Comparison of ENCODE assay signal across 14 cellular contexts in genomic region chr7:45984386-45985295, GRCh38.
DNase-seq lines count a peak whose midpoint lies in the region; ATAC-seq and TF ChIP-seq lines count a peak whose summit lies in the region.
"Had no signal": no experiment of that assay in that cellular context is flagged by ENCODE, and none has a peak within 500 bp of the region (broad histone marks: within the 10 kb centered on the region; RNA-seq: fewer than 3 reads in every experiment).

No MANE protein-coding gene starts in this region.

- no peak for DNase-seq in HFFc6
- DNase-seq in WTC11 (ENCODE audit: low spot score): no peak
- DNase-seq in left lung: no peak
- DNase-seq in NCI-H187 treated with DMSO at 0.1 percent for 48 hours (lab: John Stamatoyannopoulos, UW): no peak
- no peak for DNase-seq in HAP-1 (ENCODE audit: low spot score in 2 of 2)
- DNase-seq: activated effector memory CD4-positive, alpha-beta T cell treated with anti-CD3 and anti-CD28 coated beads, Interleukin-2, amount 50 U/mL, for 16 hours; immature natural killer cell; NCI-H1436; SW 1271 had no signal

- H3K27ac ChIP-seq in C4-2B (0 out of 2 replicates have a peak overlapping the region, but pooled peaks have one; percentile 7), left lung (no peak overlapping the region)

- H3K9me3 ChIP-seq in left lung (no peaks in the 10 kb centered on the region), HAP-1 (no peaks in the 10 kb centered on the region)

- H3K27ac Mint-ChIP-seq in HFFc6: no peak overlapping the region
- no peak overlapping the region for H3K27ac Mint-ChIP-seq in WTC11
- H3K27ac Mint-ChIP-seq: B cell, immature natural killer cell had no signal

- ATAC-seq in WTC11 (peak; percentile 22; the same call in 1 of the 2 replicates), left lung (peak; percentile 37), HG03342 (IDR thresholded peaks at IDR 0.05; ENCODE audit: unreplicated experiment) (no peak), HG02678 (IDR thresholded peaks at IDR 0.05; ENCODE audit: unreplicated experiment) (no peak)

- POLR2A ChIA-PET in WTC11 (lab: Charles Lee): no interaction called here

- H3K27me3 Mint-ChIP-seq in HFFc6 (ENCODE audit: insufficient read depth) (no peaks in the 10 kb centered on the region; the same call in 1 of the 2 replicates), WTC11 (ENCODE audit: low read depth) (no peaks in the 10 kb centered on the region; the same call in 1 of the 2 replicates)
- H3K27me3 Mint-ChIP-seq: B cell; central memory CD8-positive, alpha-beta T cell had no signal

- TF ChIP-seq CTCF in C4-2B (conservative IDR thresholded peaks at IDR 0.05): no peak
- peak; percentile 32 for TF ChIP-seq CTCF in HFFc6 (IDR thresholded peaks at IDR 0.05)
- TF ChIP-seq CTCF in WTC11 (IDR thresholded peaks at IDR 0.05): no peak
- no peak for TF ChIP-seq CTCF in left lung (IDR thresholded peaks at IDR 0.05)

- H3K36me3 Mint-ChIP-seq in HFFc6 (ENCODE audit: low read depth): peaks cover 7% of the 10 kb centered on the region
- H3K36me3 Mint-ChIP-seq in WTC11: peaks cover 11% of the 10 kb centered on the region

- peaks cover 41% of the 10 kb centered on the region for H3K4me1 Mint-ChIP-seq in HFFc6 (ENCODE audit: low read depth)
- H3K4me1 Mint-ChIP-seq in WTC11: no peaks in the 10 kb centered on the region
- H3K4me1 Mint-ChIP-seq: B cell; central memory CD8-positive, alpha-beta T cell had no signal

- H3K4me1 ChIP-seq in left lung (no peaks in the 10 kb centered on the region), HAP-1 (no peaks in the 10 kb centered on the region)

- no peaks in the 10 kb centered on the region for H3K27me3 ChIP-seq in left lung
- H3K27me3 ChIP-seq in HAP-1 (ENCODE audit: low read depth): no peaks in the 10 kb centered on the region

- in situ Hi-C loops in HAP-1 (cut with MboI; ENCODE audit: low sequenced_read_pairs): no loop called here

- H3K36me3 ChIP-seq in left lung: no peaks in the 10 kb centered on the region
- H3K36me3 ChIP-seq in HAP-1 (replicated peaks): no peaks in the 10 kb centered on the region

- H3K9me3 Mint-ChIP-seq in HFFc6 (peaks cover 6% of the 10 kb centered on the region), WTC11 (peaks cover 22% of the 10 kb centered on the region)
- H3K9me3 Mint-ChIP-seq: central memory CD8-positive, alpha-beta T cell; immature natural killer cell had no signal

- CTCF ChIA-PET in WTC11 (lab: Charles Lee): interaction anchor here (0.9 to 1.6 kb wide), 2 partner anchors 61 to 64 kb away, joined by 3 read pairs; partner anchors contain the start of gene IGFBP3

- H3K4me3 ChIP-seq in left lung (no peak overlapping the region), HAP-1 (no peak overlapping the region)

- H3K4me3 Mint-ChIP-seq in HFFc6 (no peak overlapping the region), WTC11 (no peak overlapping the region)
- H3K4me3 Mint-ChIP-seq: B cell; central memory CD8-positive, alpha-beta T cell; immature natural killer cell had no signal

- intact Hi-C loops in left lung (cut with DNase I): no loop called here

TF ChIP-seq in WTC11, 78 proteins besides CTCF, POLR2A, EP300 and RAD21 (continues in another document):
- TF ChIP-seq CREM (CRISPR knock-in tag; IDR thresholded peaks at IDR 0.05) (no peak), SMAD4 (CRISPR knock-in tag; IDR thresholded peaks at IDR 0.05) (no peak), NFYB (CRISPR knock-in tag; conservative IDR thresholded peaks at IDR 0.05; ENCODE audit: low read depth) (no peak), ZNF232 (CRISPR knock-in tag; IDR thresholded peaks at IDR 0.05) (no peak), RELA (CRISPR knock-in tag; IDR thresholded peaks at IDR 0.05; ENCODE audit: borderline replicate concordance) (no peak), USF2 (CRISPR knock-in tag; IDR thresholded peaks at IDR 0.05) (no peak), E2F4 (CRISPR knock-in tag; IDR thresholded peaks at IDR 0.05; ENCODE audit: borderline replicate concordance, low read depth) (no peak), ZNF281 (CRISPR knock-in tag; IDR thresholded peaks at IDR 0.05) (no peak), ZNF671 (CRISPR knock-in tag; IDR thresholded peaks at IDR 0.05) (no peak), PRDM15 (CRISPR knock-in tag; IDR thresholded peaks at IDR 0.05) (no peak), ZBTB21 (CRISPR knock-in tag; IDR thresholded peaks at IDR 0.05; ENCODE audit: borderline replicate concordance) (no peak), FOXP4 (CRISPR knock-in tag; IDR thresholded peaks at IDR 0.05) (no peak), NR1H2 (CRISPR knock-in tag; IDR thresholded peaks at IDR 0.05) (no peak), KAT7 (CRISPR knock-in tag; IDR thresholded peaks at IDR 0.05; ENCODE audit: borderline replicate concordance) (no peak), ATF1 (CRISPR knock-in tag; IDR thresholded peaks at IDR 0.05) (no peak)

Comparison
In these comparisons a context has a peak if more than half of its experiments do, and no peak if none do; other contexts are left out.
1. ATAC-seq: peak in WTC11 (single experiment) and left lung (single experiment); none in HG03342 (single experiment) and HG02678 (single experiment).